ENCODE assay signal across 1 cellular context in genomic region chr11:62850911-62851806, GRCh38.
TF ChIP-seq lines count a peak whose summit lies in the region.

No MANE protein-coding gene starts in this region.

TF ChIP-seq in GM23338, 12 proteins besides CTCF, POLR2A, EP300 and RAD21 (continued from another document):
- TF ChIP-seq ZNF462 (CRISPR knock-in tag; IDR thresholded peaks at IDR 0.05): 0 out of 2 replicates have a peak, but pooled peaks have one; percentile 27
